Comparison of ENCODE assay signal across 16 cellular contexts in genomic region chr17:21200590-21201301, GRCh38. TPM values are rescaled to one million over a fixed set of nuclear protein-coding genes. Genes with fewer than 3 reads are reported as not detected.
DNase-seq lines count a peak whose midpoint lies in the region; ATAC-seq, FAIRE-seq and TF ChIP-seq lines count a peak whose summit lies in the region.
"Had no signal": no experiment of that assay in that cellular context is flagged by ENCODE, and none has a peak within 500 bp of the region (broad histone marks: within the 10 kb centered on the region; RNA-seq: fewer than 3 reads in every experiment).

No MANE protein-coding gene starts in this region.

- peak overlapping the region; percentile 24 to 66; a peak in 3 of 5 replicates for H3K4me3 Mint-ChIP-seq in H9

- no peak overlapping the region for H3K9ac ChIP-seq in H9 (ENCODE audit: extremely low read depth, insufficient read length, low read length)

- H2BK12ac ChIP-seq in H9 (ENCODE audit: insufficient read length, low read depth, low read length), result no peak overlapping the region

- H3K9me3 ChIP-seq in H9 (ENCODE audit: control insufficient read depth, low read depth, low read length) (no peaks in the 10 kb centered on the region), esophagus (ENCODE audit: control insufficient read depth in 2 of 2, insufficient read depth in 1 of 2, low read depth in 1 of 2, low read length in 1 of 2) (no peaks in the 10 kb centered on the region), psoas muscle (no peaks in the 10 kb centered on the region)
- H3K9me3 ChIP-seq: tibial nerve had no signal

- H2BK20ac ChIP-seq in H9 (ENCODE audit: low read depth, low read length, poor library complexity, severe bottlenecking), result no peak overlapping the region

- H3K18ac ChIP-seq in H9 (ENCODE audit: insufficient read length, low read depth, low read length), result no peak overlapping the region

- TF ChIP-seq CTCF in H9 (conservative IDR thresholded peaks at IDR 0.05) (no peak), VCaP (conservative IDR thresholded peaks at IDR 0.05) (no peak), psoas muscle (IDR thresholded peaks at IDR 0.05) (no peak)

- no peak overlapping the region for H2AK5ac ChIP-seq in H9 (ENCODE audit: insufficient read length, low read length)

- no peak overlapping the region for H3T11ph ChIP-seq in H9 (ENCODE audit: low read length)

- no peaks in the 10 kb centered on the region for H3K23me2 ChIP-seq in H9 (ENCODE audit: insufficient read length, low read depth, low read length, poor library complexity, severe bottlenecking)

- H3K27ac Mint-ChIP-seq in H9, result peak overlapping the region; percentile 25 to 76 (median 71); a peak in 4 of 7 replicates

- no CpG with 5 or more reads among the region's 15 CpGs for WGBS in H9 (ENCODE audit: extremely low coverage, insufficient read length, low lambda C conversion rate)
- WGBS in esophagus, 2 donors, result 51 to 57% methylated on average over 15 of the region's 15 CpGs
- 28 to 44% (median 30%) methylated on average over 15 of the region's 15 CpGs for WGBS in psoas muscle, 3 donors

- no peak overlapping the region for H3K14ac ChIP-seq in H9 (ENCODE audit: insufficient read depth, low read length)

- H4K8ac ChIP-seq in H9 (replicated peaks; ENCODE audit: insufficient read length, low read depth, low read length), result no peak overlapping the region

- H3K36me3 ChIP-seq in esophagus (ENCODE audit: control insufficient read depth in 2 of 2, insufficient read depth in 2 of 2, low read length in 1 of 2), result peaks cover 9 to 22% of the 10 kb centered on the region in 2 donors
- peaks cover 3 to 19% of the 10 kb centered on the region in 2 donors for H3K36me3 ChIP-seq in psoas muscle (ENCODE audit: insufficient read depth in 1 of 2, low read depth in 1 of 2)

- H2AFZ ChIP-seq in H9 (ENCODE audit: low read length), result no peak overlapping the region

- H2BK5ac ChIP-seq in H9 (ENCODE audit: insufficient read length, low read length), result no peak overlapping the region

- H4K5ac ChIP-seq in H9 (ENCODE audit: insufficient read length, low read depth, low read length), result no peak overlapping the region

- H3K79me2 ChIP-seq in H9 (ENCODE audit: insufficient read depth, low read length), result peaks cover 24% of the 10 kb centered on the region; the same call in 1 of the 2 replicates

- no peaks in the 10 kb centered on the region for H4K20me1 ChIP-seq in H9 (ENCODE audit: control insufficient read depth, insufficient read depth, insufficient read length)

- TF ChIP-seq POLR2A in H54 (IDR thresholded peaks at IDR 0.05; ENCODE audit: low read depth, low read length), result no peak

- intact Hi-C loops in psoas muscle (cut with DNase I) (no loop called here), posterior vena cava (cut with DNase I) (loop anchor here in 1 of 2 donors (10.0 kb wide), 1 partner anchor 76 kb away; the partner anchor contains the start of gene DHRS7B)

- H3K4me2 ChIP-seq in H9 (ENCODE audit: insufficient read depth, insufficient read length, low read length), result no peak overlapping the region

- H3K4me1 Mint-ChIP-seq in H9, result peaks cover 45 to 53% of the 10 kb centered on the region in 2 experiments

- FAIRE-seq in H54 (lab: Jason Lieb, UNC), result no peak
- FAIRE-seq: GM12892, K562 had no signal

- peaks cover 13% of the 10 kb centered on the region; the same call in 1 of the 2 replicates for H3K4me1 ChIP-seq in H9 (ENCODE audit: insufficient read depth, low read length)
- H3K4me1 ChIP-seq in esophagus (ENCODE audit: control insufficient read depth in 2 of 2, insufficient read depth in 2 of 2, low read length in 1 of 2), result peaks cover 20 to 43% of the 10 kb centered on the region in 2 donors
- peaks cover 82% of the 10 kb centered on the region for H3K4me1 ChIP-seq in psoas muscle

- H3K4ac ChIP-seq in H9 (ENCODE audit: low read depth, low read length), result no peak overlapping the region

- H4K91ac ChIP-seq in H9 (ENCODE audit: insufficient read length, low read depth, low read length), result no peak overlapping the region

- H3K23ac ChIP-seq in H9 (ENCODE audit: insufficient read length, low read depth, low read length), result no peak overlapping the region

- H2BK120ac ChIP-seq in H9 (ENCODE audit: low read depth, low read length, poor library complexity, severe bottlenecking), result no peak overlapping the region

- H3K4me3 ChIP-seq in esophagus (ENCODE audit: low read depth in 1 of 2, low read length in 2 of 2) (peak overlapping the region in 1 of 2 donors; percentile 2), psoas muscle (peak overlapping the region; percentile 8)
- H3K4me3 ChIP-seq: K562, tibial nerve had no signal

- H3K9me3 Mint-ChIP-seq in H9, result no peaks in the 10 kb centered on the region
- H3K9me3 Mint-ChIP-seq: CD4-positive, CD25-positive, alpha-beta regulatory T cell had no signal

- H3K36me3 Mint-ChIP-seq in H9 (ENCODE audit: insufficient read depth in 1 of 3, low read depth in 3 of 3), result peaks cover 23 to 30% (median 26%) of the 10 kb centered on the region in 3 experiments

- H3K56ac ChIP-seq in H9 (ENCODE audit: insufficient read length, low read depth, low read length), result no peak overlapping the region

- H3K27me3 ChIP-seq in H9 (ENCODE audit: insufficient read depth, low read length), result no peaks in the 10 kb centered on the region
- no peaks in the 10 kb centered on the region for H3K27me3 ChIP-seq in esophagus (ENCODE audit: control insufficient read depth in 1 of 2, insufficient read depth in 2 of 2, low read length in 2 of 2)
- no peaks in the 10 kb centered on the region for H3K27me3 ChIP-seq in psoas muscle (ENCODE audit: insufficient read depth in 3 of 3, low read length in 2 of 3)
- H3K27me3 ChIP-seq: tibial nerve had no signal

- DNase-seq in H9 (no peak), psoas muscle (peak in 1 of 2 donors; percentile 66), HCEC 1CT (no peak), SIG-M5 (lab: John Stamatoyannopoulos, UW) (no peak), posterior vena cava (ENCODE audit: low spot score) (no peak), H54 (ENCODE audit: insufficient read length, low spot score) (no peak)
- DNase-seq: activated CD8-positive, alpha-beta memory T cell treated with anti-CD3 and anti-CD28 coated beads for 24 hours; activated gamma-delta T cell treated with Interleukin-2 at 50 U/mL for 16 hours; CD4-positive, CD25-positive, alpha-beta regulatory T cell; NCI-H226; posterior cingulate gyrus had no signal

- H3K27ac ChIP-seq in H9 (ENCODE audit: insufficient read length, low read depth, low read length) (no peak overlapping the region), VCaP (peak overlapping the region; percentile 41), esophagus (ENCODE audit: low read depth in 2 of 2, low read length in 1 of 2) (peak overlapping the region; percentile 48 to 63), psoas muscle (peak overlapping the region; percentile 81)
- H3K27ac ChIP-seq: tibial nerve had no signal

- no peak overlapping the region for H2BK15ac ChIP-seq in H9 (ENCODE audit: low read depth, low read length)

- peak; percentile 55 to 72 (median 66) for ATAC-seq in psoas muscle
- ATAC-seq: K562 had no signal

- H3K79me1 ChIP-seq in H9 (ENCODE audit: insufficient read depth, low read depth, low read length, poor library complexity, severe bottlenecking), result peaks cover 7% of the 10 kb centered on the region

- no peaks in the 10 kb centered on the region for H3K27me3 Mint-ChIP-seq in H9 (ENCODE audit: low read depth)
- H3K27me3 Mint-ChIP-seq: CD4-positive, CD25-positive, alpha-beta regulatory T cell had no signal

RNA-seq across cellular contexts. Expression of gene TMEM11, which starts 13.2 kb away (rescaled TPM):
- total RNA-seq in H9 (2021) (32.5 and 34.3 TPM in 2 replicates), psoas muscle (10 to 100 TPM; 52.9 to 78.4 (median 58.6) TPM), posterior vena cava (10 to 100 TPM; 18.5 to 18.7 TPM)
- polyA plus RNA-seq in esophagus (10 to 100 TPM; 28.0 TPM), psoas muscle (100 to 1,000 TPM in 2 of 3 donors, 10 to 100 TPM in 1; 89.6 to 159 (median 109) TPM)

RNA-seq across cellular contexts. Expression of gene NATD1, which starts 52.5 kb away (rescaled TPM):
- total RNA-seq in H9 (2021) (7.3 and 7.5 TPM in 2 replicates), psoas muscle (10 to 100 TPM; 21.6 to 48.0 (median 24.5) TPM), posterior vena cava (1 to 10 TPM; 7.8 to 8.8 TPM)
- polyA plus RNA-seq in esophagus (1 to 10 TPM; 2.3 to 3.2 TPM), psoas muscle (10 to 100 TPM in 2 of 3 donors, 1 to 10 TPM in 1; 4.7 to 15.1 (median 10.5) TPM)
